ENCODE assay signal across 8 cellular contexts in genomic region chr19:45179848-45180370, GRCh38. TPM values are rescaled to one million over a fixed set of nuclear protein-coding genes. Genes with fewer than 3 reads are reported as not detected.
DNase-seq lines count a peak whose midpoint lies in the region; ATAC-seq and TF ChIP-seq lines count a peak whose summit lies in the region.

No MANE protein-coding gene starts in this region.

- POLR2A ChIA-PET in T-cell (lab: Charles Lee), result no interaction called here

- no peaks in the 10 kb centered on the region for H3K27me3 Mint-ChIP-seq in T-cell

- peaks cover 42 to 51% (median 45%) of the 10 kb centered on the region in 3 donors for H3K4me1 Mint-ChIP-seq in T-cell

- no peaks in the 10 kb centered on the region; the same call in none of the 2 replicates for H3K36me3 ChIP-seq in GM06990 (ENCODE audit: control insufficient read depth, insufficient read depth, low read length)

- peak overlapping the region in 1 of 2 donors; percentile 22 for H3K27ac Mint-ChIP-seq in T-cell

- TF ChIP-seq CTCF in GM06990 (IDR thresholded peaks at IDR 0.05; ENCODE audit: insufficient read depth, low read length, poor library complexity, severe bottlenecking) (no peak), fibroblast of the aortic adventitia (IDR thresholded peaks at IDR 0.05; ENCODE audit: insufficient read depth, low read length) (no peak), retinal pigment epithelial cell (conservative IDR thresholded peaks at IDR 0.05; ENCODE audit: low read depth, low read length) (no peak)

- peak overlapping the region; percentile 70 to 77 (median 74) for H3K4me3 Mint-ChIP-seq in T-cell

- no peaks in the 10 kb centered on the region for H3K27me3 ChIP-seq in GM06990 (replicated peaks; ENCODE audit: control insufficient read depth, insufficient read depth, low read length)

- DNase-seq in GM06990 (ENCODE audit: extremely low read depth, insufficient read length) (no peak), T-cell (no peak), fibroblast of the aortic adventitia (ENCODE audit: low read depth) (no peak), retinal pigment epithelial cell (ENCODE audit: low read depth) (no peak), NCI-H2171 treated with DMSO at 0.1 percent for 48 hours (lab: John Stamatoyannopoulos, UW) (no peak), NCI-H1048 (lab: John Stamatoyannopoulos, UW) (no peak), retina (no peak)
- no peak for DNase-seq in activated CD8-positive, alpha-beta memory T cell treated with anti-CD3 and anti-CD28 coated beads for 24 hours

- H3K9me3 Mint-ChIP-seq in T-cell, result no peaks in the 10 kb centered on the region

- H3K4me3 ChIP-seq in GM06990 (replicated peaks; ENCODE audit: low read depth, low read length), result peak overlapping the region; percentile 93
- H3K4me3 ChIP-seq in fibroblast of the aortic adventitia (ENCODE audit: low read depth, low read length), result peak overlapping the region; percentile 91
- H3K4me3 ChIP-seq in retinal pigment epithelial cell (ENCODE audit: low read length), result peak overlapping the region; percentile 97

- peaks cover 13% of the 10 kb centered on the region for H3K36me3 Mint-ChIP-seq in T-cell

- CTCF ChIA-PET in T-cell (lab: Charles Lee), result no interaction called here

- ATAC-seq in T-cell (replicated peaks in 1 of 4), result no peak

RNA-seq across cellular contexts. Expression of gene BLOC1S3, which starts 1.3 kb away (rescaled TPM):
- 10 to 100 TPM; 14.9 to 36.2 (median 32.8) TPM for total RNA-seq in T-cell
- 7.7 and 16.1 TPM in 2 replicates for total RNA-seq in fibroblast of the aortic adventitia (ENCODE audit: low replicate concordance)

RNA-seq across cellular contexts. Expression of gene TRAPPC6A, which starts 1.9 kb away (rescaled TPM):
- total RNA-seq in T-cell (10 to 100 TPM; 53.9 to 92.4 (median 73.7) TPM), fibroblast of the aortic adventitia (ENCODE audit: low replicate concordance) (6.9 and 10.1 TPM in 2 replicates)

RNA-seq across cellular contexts. Expression of gene NKPD1, which starts 19.1 kb away (rescaled TPM):
- total RNA-seq in T-cell (1 to 10 TPM in 4 of 5 donors, under 1 TPM in 1; 0.95 to 1.3 (median 1.2) TPM), fibroblast of the aortic adventitia (ENCODE audit: low replicate concordance) (0.25 and 0.36 TPM in 2 replicates)
